In genomic region chr17:68011199-68011665, GRCh38 we compare ENCODE assay signal across 8 cellular contexts. TPM values are rescaled to one million over a fixed set of nuclear protein-coding genes. Genes with fewer than 3 reads are reported as not detected.
DNase-seq lines count a peak whose midpoint lies in the region; ATAC-seq and TF ChIP-seq lines count a peak whose summit lies in the region.

No MANE protein-coding gene starts in this region.

- CTCF ChIA-PET in activated CD8-positive, alpha-beta T cell treated with anti-CD3 and anti-CD28 coated beads for 36 hours (lab: Charles Lee), result interaction anchor here (0.8 to 8.2 kb wide), 8 partner anchors 8 to 51 kb away, joined by 3 to 35 read pairs (median 4); partner anchors contain the start of gene C17orf58

- H3K36me3 Mint-ChIP-seq in activated CD8-positive, alpha-beta T cell treated with anti-CD3 and anti-CD28 coated beads for 36 hours (ENCODE audit: low read depth), result no peaks in the 10 kb centered on the region
- no peaks in the 10 kb centered on the region for H3K36me3 Mint-ChIP-seq in neural crest cell (ENCODE audit: low read depth)

- H3K27me3 ChIP-seq in thyroid gland, result no peaks in the 10 kb centered on the region

- no peaks in the 10 kb centered on the region for H3K36me3 ChIP-seq in thyroid gland

- POLR2A ChIA-PET in activated CD8-positive, alpha-beta T cell treated with anti-CD3 and anti-CD28 coated beads for 36 hours (lab: Charles Lee), result interaction anchor here (0.9 kb wide), 1 partner anchor 9 kb away, joined by 3 read pairs; no protein-coding TSS in a partner anchor

- H3K4me1 ChIP-seq in thyroid gland, result no peaks in the 10 kb centered on the region

- 48 to 51% methylated on average over 18 to 19 of the region's 20 CpGs for WGBS in thyroid gland, 2 donors

- peak; percentile 58 for DNase-seq in activated gamma-delta T cell treated with Interleukin-2 at 50 U/mL for 16 hours
- no peak for DNase-seq in activated gamma-delta T cell (lab: John Stamatoyannopoulos, UW)
- peak; percentile 46 for DNase-seq in NCI-H460 (ENCODE audit: extremely low read depth, low read depth)
- DNase-seq in activated CD8-positive, alpha-beta T cell treated with anti-CD3 and anti-CD28 coated beads for 36 hours, result peak; percentile 77
- DNase-seq in epithelial cell of esophagus (ENCODE audit: low read depth), result peak; percentile 29
- DNase-seq in neural crest cell (ENCODE audit: low read depth, low spot score), result peak; percentile 67
- DNase-seq in thyroid gland, result peak; percentile 39 to 54
- no peak for DNase-seq in NCI-H226

- H3K27ac ChIP-seq in thyroid gland, result no peak overlapping the region

- peaks cover 3% of the 10 kb centered on the region for H3K4me1 Mint-ChIP-seq in activated CD8-positive, alpha-beta T cell treated with anti-CD3 and anti-CD28 coated beads for 36 hours (ENCODE audit: low read depth)
- peaks cover 9% of the 10 kb centered on the region for H3K4me1 Mint-ChIP-seq in neural crest cell

- peak overlapping the region; percentile 25 for H3K27ac Mint-ChIP-seq in activated CD8-positive, alpha-beta T cell treated with anti-CD3 and anti-CD28 coated beads for 36 hours
- no peak overlapping the region for H3K27ac Mint-ChIP-seq in neural crest cell (ENCODE audit: unreplicated experiment)

- ATAC-seq in activated CD8-positive, alpha-beta T cell treated with anti-CD3 and anti-CD28 coated beads for 36 hours, result peak; percentile 93

- no peaks in the 10 kb centered on the region for H3K27me3 Mint-ChIP-seq in activated CD8-positive, alpha-beta T cell treated with anti-CD3 and anti-CD28 coated beads for 36 hours
- peaks cover 3% of the 10 kb centered on the region for H3K27me3 Mint-ChIP-seq in neural crest cell (ENCODE audit: low read depth)

- peak overlapping the region; percentile 57 for H3K4me3 Mint-ChIP-seq in activated CD8-positive, alpha-beta T cell treated with anti-CD3 and anti-CD28 coated beads for 36 hours
- H3K4me3 Mint-ChIP-seq in neural crest cell, result peak overlapping the region; percentile 42

- H3K9me3 ChIP-seq in thyroid gland, result no peaks in the 10 kb centered on the region

- TF ChIP-seq CTCF in activated CD8-positive, alpha-beta T cell treated with anti-CD3 and anti-CD28 coated beads for 36 hours (IDR thresholded peaks at IDR 0.05), result peak; percentile 94
- peak; percentile 65 for TF ChIP-seq CTCF in epithelial cell of esophagus (IDR thresholded peaks at IDR 0.05; ENCODE audit: insufficient read depth, low read depth, low read length, missing control alignments)
- peak; percentile 72 for TF ChIP-seq CTCF in neural crest cell (conservative IDR thresholded peaks at IDR 0.05)
- peak; percentile 44 to 69 (median 56) for TF ChIP-seq CTCF in thyroid gland (IDR thresholded peaks at IDR 0.05)

- H3K4me3 ChIP-seq in epithelial cell of esophagus (ENCODE audit: low read length) (no peak overlapping the region), thyroid gland (replicated peaks in 1 of 3) (no peak overlapping the region)

- intact Hi-C loops in activated CD8-positive, alpha-beta T cell treated with anti-CD3 and anti-CD28 coated beads for 36 hours (cut with micrococcal nuclease), result no loop called here
- intact Hi-C loops in thyroid gland (cut with DNase I), result loop anchor here (10.0 kb wide), 1 partner anchor 46 kb away; no protein-coding TSS in a partner anchor

- TF ChIP-seq POLR2A in thyroid gland (IDR thresholded peaks at IDR 0.05), result no peak

- no peaks in the 10 kb centered on the region for H3K9me3 Mint-ChIP-seq in activated CD8-positive, alpha-beta T cell treated with anti-CD3 and anti-CD28 coated beads for 36 hours
- H3K9me3 Mint-ChIP-seq in neural crest cell, result no peaks in the 10 kb centered on the region

RNA-seq across cellular contexts. Expression of gene C17orf58, which starts 15.0 kb away (rescaled TPM):
- 38.0 and 45.0 TPM in 2 replicates for total RNA-seq in NCI-H460 (2014; rRNA removed; shearing (Covaris generic))
- polyA plus RNA-seq in NCI-H460 (2014; cell fraction: nucleus; rRNA removed), result 37.5 and 37.8 TPM in 2 replicates
- 10 to 100 TPM; 21.0 to 21.7 TPM for total RNA-seq in activated CD8-positive, alpha-beta T cell treated with anti-CD3 and anti-CD28 coated beads for 36 hours
- total RNA-seq in neural crest cell (16.4 and 18.9 TPM in 2 replicates), thyroid gland (10 to 100 TPM in 2 of 4 donors, 1 to 10 TPM in 2; 6.7 to 14.4 (median 10.6) TPM)

RNA-seq across cellular contexts. Expression of gene KPNA2, which starts 24.3 kb away (rescaled TPM):
- 245 and 263 TPM in 2 replicates for total RNA-seq in NCI-H460 (2014; rRNA removed; shearing (Covaris generic))
- 173 and 190 TPM in 2 replicates for polyA plus RNA-seq in NCI-H460 (2014; cell fraction: nucleus; rRNA removed)
- 100 to 1,000 TPM; 165 to 180 TPM for total RNA-seq in activated CD8-positive, alpha-beta T cell treated with anti-CD3 and anti-CD28 coated beads for 36 hours
- 376 and 397 TPM in 2 replicates for total RNA-seq in neural crest cell
- total RNA-seq in thyroid gland, result 10 to 100 TPM; 13.3 to 25.8 (median 17.5) TPM

Comparison
In these comparisons a context has a peak if more than half of its experiments do, and no peak if none do; other contexts are left out.
1. DNase-seq: peak in activated gamma-delta T cell treated with Interleukin-2 at 50 U/mL for 16 hours (single experiment), NCI-H460 (single experiment), activated CD8-positive, alpha-beta T cell treated with anti-CD3 and anti-CD28 coated beads for 36 hours (single experiment), epithelial cell of esophagus (single experiment), neural crest cell (single experiment) and thyroid gland (2 of 2); none in activated gamma-delta T cell (single experiment) and NCI-H226 (single experiment).
2. Peak in every context shown above with its lines, with median percentiles within 50 percentile points of each other: CTCF ChIP-seq.